In the genomic region with DNA sequence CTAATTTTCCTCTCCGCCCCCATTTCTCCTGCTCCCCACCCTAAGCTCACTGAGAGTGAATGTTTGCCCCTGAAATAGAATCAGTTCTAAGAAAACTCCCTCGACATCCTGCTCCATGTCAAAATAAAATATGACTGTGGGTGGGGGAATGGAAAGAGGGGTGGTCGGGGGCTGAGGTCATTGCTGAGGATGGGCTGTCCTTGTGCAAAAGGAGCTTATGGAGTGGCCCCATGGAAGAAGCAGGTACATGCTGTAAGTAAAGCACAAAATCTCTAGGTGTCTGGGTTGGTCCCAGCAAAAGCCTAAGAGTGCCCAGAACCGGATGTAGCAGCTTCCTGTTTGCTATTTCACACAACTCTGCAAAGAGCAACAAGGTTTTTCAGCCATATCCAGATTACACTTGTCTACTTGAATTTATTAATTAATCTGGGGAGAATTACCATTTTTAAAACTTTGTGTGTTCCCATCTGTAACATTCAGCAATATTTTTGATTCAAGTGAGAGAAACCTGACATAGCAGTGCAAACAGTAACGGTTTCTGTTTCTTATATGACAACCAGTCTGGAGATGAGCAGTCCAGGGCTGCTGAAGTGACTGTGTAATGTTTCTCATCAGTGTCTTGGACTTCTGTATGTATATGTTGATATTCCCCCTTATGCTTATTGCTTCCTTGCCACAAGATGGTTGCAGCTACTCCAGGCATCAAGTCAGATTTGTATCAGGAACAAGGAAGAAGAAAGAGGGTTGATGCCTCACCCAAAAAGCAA, we compare ENCODE assay signal across 8 cellular contexts.
DNase-seq lines count a peak whose midpoint lies in the region; ATAC-seq and FAIRE-seq lines count a peak whose summit lies in the region.
"Had no signal": no experiment of that assay in that cellular context is flagged by ENCODE, and none has a peak within 500 bp of the region (broad histone marks: within the 10 kb centered on the region; RNA-seq: fewer than 3 reads in every experiment).

No MANE protein-coding gene starts in this region.

- peak; percentile 66 for ATAC-seq in HG03039 (IDR thresholded peaks at IDR 0.05; ENCODE audit: unreplicated experiment)

- DNase-seq in GM19239 (ENCODE audit: insufficient read length, low spot score) (no peak), UCSD-AML1 (lab: John Stamatoyannopoulos, UW; ENCODE audit: unreplicated experiment) (peak; percentile 44), amygdala (lab: John Stamatoyannopoulos, UW) (no peak), hepatic stellate cell (ENCODE audit: low spot score) (no peak), GM19238 (ENCODE audit: insufficient read length, low spot score) (no peak)
- DNase-seq in stimulated activated CD4-positive, alpha-beta T cell treated with anti-CD3 and anti-CD28 coated beads, Interleukin-4, amount 100 ng/mL, for 24 hours, result peak; percentile 28

- peak; percentile 49 for FAIRE-seq in GM19239 (lab: Jason Lieb, UNC)
- FAIRE-seq: TTC549 had no signal

Comparison
In these comparisons a context has a peak if more than half of its experiments do, and no peak if none do; other contexts are left out.
1. DNase-seq: peak in UCSD-AML1 (single experiment) and stimulated activated CD4-positive, alpha-beta T cell treated with anti-CD3 and anti-CD28 coated beads, Interleukin-4, amount 100 ng/mL, for 24 hours (single experiment); none in GM19239 (single experiment), amygdala (0 of 56), hepatic stellate cell (single experiment) and GM19238 (single experiment).